Comparison of ENCODE assay signal across 1 cellular context in the genomic region with DNA sequence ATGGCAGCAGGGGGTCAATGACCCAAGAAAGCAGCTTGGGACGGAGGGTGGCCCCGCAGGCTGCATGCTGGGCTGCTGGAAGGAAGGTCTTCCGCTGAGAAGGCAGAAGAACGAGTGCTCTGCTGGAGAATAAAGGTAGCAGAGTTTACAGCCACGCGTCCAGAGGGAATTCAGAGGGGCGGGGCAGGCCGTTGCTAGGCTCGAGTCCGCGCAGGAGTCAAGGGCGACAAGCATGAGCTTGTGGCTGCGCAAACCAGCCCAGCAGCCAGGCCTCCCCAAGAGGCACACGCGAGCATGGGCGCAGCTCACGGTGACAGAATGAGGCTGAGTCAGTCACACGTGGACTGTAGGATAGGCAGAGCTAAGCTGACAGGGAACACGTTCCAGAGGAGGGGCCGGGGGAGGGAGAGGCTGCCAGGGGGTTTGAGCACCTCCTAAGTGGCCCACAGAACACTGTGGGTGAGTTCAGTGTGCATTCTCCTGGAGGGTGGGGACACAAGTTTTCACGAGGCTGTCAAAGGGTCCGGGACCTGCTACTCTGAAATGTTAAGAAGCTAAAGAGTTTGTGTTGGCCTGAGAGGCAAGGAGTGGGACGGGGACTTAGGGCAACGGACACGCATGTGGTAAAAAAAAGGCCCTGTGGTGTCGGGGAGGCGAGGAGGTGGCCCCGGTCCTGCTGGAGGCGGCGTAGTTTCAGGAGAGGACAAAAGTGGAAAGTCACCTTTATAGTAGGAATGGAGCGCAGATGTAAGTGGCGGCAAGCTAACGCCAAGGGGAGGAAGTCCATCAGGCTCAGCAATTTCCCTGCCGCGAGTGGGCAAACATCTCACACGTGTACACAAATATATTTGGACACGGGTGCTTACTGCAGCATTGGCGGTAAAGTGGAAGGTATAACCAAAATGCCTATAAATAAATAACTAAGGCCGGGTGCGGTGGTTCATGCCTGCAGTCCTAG.
TF ChIP-seq lines count a peak whose summit lies in the region.

No MANE protein-coding gene starts in this region.

TF ChIP-seq in HepG2, 621 proteins besides CTCF, POLR2A, EP300 and RAD21 (continued from another document and continues in another):
- TF ChIP-seq, protein P1, sequence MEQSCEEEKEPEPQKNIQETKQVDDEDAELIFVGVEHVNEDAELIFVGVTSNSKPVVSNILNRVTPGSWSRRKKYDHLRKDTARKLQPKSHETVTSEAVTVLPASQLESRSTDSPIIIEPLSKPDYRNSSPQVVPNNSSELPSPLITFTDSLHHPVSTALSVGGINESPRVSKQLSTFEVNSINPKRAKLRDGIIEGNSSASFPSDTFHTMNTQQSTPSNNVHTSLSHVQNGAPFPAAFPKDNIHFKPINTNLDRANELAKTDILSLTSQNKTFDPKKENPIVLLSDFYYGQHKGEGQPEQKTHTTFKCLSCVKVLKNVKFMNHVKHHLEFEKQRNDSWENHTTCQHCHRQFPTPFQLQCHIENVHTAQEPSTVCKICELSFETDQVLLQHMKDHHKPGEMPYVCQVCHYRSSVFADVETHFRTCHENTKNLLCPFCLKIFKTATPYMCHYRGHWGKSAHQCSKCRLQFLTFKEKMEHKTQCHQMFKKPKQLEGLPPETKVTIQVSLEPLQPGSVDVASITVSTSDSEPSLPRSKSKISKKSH (CRISPR knock-in tag; IDR thresholded peaks at IDR 0.05; ENCODE audit: borderline replicate concordance): no peak
- TF ChIP-seq, protein P2, sequence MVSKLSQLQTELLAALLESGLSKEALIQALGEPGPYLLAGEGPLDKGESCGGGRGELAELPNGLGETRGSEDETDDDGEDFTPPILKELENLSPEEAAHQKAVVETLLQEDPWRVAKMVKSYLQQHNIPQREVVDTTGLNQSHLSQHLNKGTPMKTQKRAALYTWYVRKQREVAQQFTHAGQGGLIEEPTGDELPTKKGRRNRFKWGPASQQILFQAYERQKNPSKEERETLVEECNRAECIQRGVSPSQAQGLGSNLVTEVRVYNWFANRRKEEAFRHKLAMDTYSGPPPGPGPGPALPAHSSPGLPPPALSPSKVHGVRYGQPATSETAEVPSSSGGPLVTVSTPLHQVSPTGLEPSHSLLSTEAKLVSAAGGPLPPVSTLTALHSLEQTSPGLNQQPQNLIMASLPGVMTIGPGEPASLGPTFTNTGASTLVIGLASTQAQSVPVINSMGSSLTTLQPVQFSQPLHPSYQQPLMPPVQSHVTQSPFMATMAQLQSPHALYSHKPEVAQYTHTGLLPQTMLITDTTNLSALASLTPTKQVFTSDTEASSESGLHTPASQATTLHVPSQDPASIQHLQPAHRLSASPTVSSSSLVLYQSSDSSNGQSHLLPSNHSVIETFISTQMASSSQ (IDR thresholded peaks at IDR 0.05; ENCODE audit: low read depth): no peak
- TF ChIP-seq, protein P2 (CRISPR knock-in tag; IDR thresholded peaks at IDR 0.05; ENCODE audit: borderline replicate concordance): no peak
- TF ChIP-seq, protein P3, sequence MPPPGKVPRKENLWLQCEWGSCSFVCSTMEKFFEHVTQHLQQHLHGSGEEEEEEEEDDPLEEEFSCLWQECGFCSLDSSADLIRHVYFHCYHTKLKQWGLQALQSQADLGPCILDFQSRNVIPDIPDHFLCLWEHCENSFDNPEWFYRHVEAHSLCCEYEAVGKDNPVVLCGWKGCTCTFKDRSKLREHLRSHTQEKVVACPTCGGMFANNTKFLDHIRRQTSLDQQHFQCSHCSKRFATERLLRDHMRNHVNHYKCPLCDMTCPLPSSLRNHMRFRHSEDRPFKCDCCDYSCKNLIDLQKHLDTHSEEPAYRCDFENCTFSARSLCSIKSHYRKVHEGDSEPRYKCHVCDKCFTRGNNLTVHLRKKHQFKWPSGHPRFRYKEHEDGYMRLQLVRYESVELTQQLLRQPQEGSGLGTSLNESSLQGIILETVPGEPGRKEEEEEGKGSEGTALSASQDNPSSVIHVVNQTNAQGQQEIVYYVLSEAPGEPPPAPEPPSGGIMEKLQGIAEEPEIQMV (CRISPR knock-in tag; IDR thresholded peaks at IDR 0.05; ENCODE audit: low read depth): no peak
- TF ChIP-seq SMC3 (IDR thresholded peaks at IDR 0.05; ENCODE audit: low read length) (no peak), SPEN (CRISPR knock-in tag; IDR thresholded peaks at IDR 0.05; ENCODE audit: low read depth) (peak; percentile 46; the same call in 1 of the 2 replicates), POLR2AphosphoS2 (IDR thresholded peaks at IDR 0.05; ENCODE audit: low read depth, low read length) (no peak), TOPORS (CRISPR knock-in tag; IDR thresholded peaks at IDR 0.05) (no peak), THAP11 (CRISPR knock-in tag; IDR thresholded peaks at IDR 0.05) (no peak), YY1 (IDR thresholded peaks at IDR 0.05; ENCODE audit: insufficient read depth, insufficient replicate concordance, low read depth, low read length) (no peak), ZNF772 (CRISPR knock-in tag; IDR thresholded peaks at IDR 0.05) (no peak), ZSCAN9 (CRISPR knock-in tag; IDR thresholded peaks at IDR 0.05; ENCODE audit: borderline replicate concordance) (no peak), MATR3 (CRISPR knock-in tag; IDR thresholded peaks at IDR 0.05) (no peak), MAF1 (CRISPR knock-in tag; IDR thresholded peaks at IDR 0.05; ENCODE audit: borderline replicate concordance) (no peak), KDM3A (CRISPR knock-in tag; IDR thresholded peaks at IDR 0.05; ENCODE audit: low read depth) (no peak), ZFX (CRISPR knock-in tag; IDR thresholded peaks at IDR 0.05; ENCODE audit: low read depth) (peak; percentile 39; the same call in 1 of the 2 replicates), SETDB1 (CRISPR knock-in tag; IDR thresholded peaks at IDR 0.05; ENCODE audit: borderline replicate concordance) (no peak), MTA3 (CRISPR knock-in tag; IDR thresholded peaks at IDR 0.05) (no peak), ZNF256 (CRISPR knock-in tag; conservative IDR thresholded peaks at IDR 0.05) (no peak), ZNF510 (CRISPR knock-in tag; IDR thresholded peaks at IDR 0.05; ENCODE audit: low read depth) (no peak), FOSL2 (CRISPR knock-in tag; IDR thresholded peaks at IDR 0.05) (peak; percentile 43; the same call in 1 of the 2 replicates), ZNF674 (CRISPR knock-in tag; IDR thresholded peaks at IDR 0.05; ENCODE audit: low read depth) (no peak), ZNF737 (CRISPR knock-in tag; IDR thresholded peaks at IDR 0.05; ENCODE audit: borderline replicate concordance) (no peak), MYC (CRISPR knock-in tag; IDR thresholded peaks at IDR 0.05; ENCODE audit: borderline replicate concordance) (peak; percentile 62; the same call in 1 of the 2 replicates), ZNF879 (CRISPR knock-in tag; IDR thresholded peaks at IDR 0.05) (no peak), ZSCAN29 (CRISPR knock-in tag; conservative IDR thresholded peaks at IDR 0.05) (no peak), SIX1 (CRISPR knock-in tag; IDR thresholded peaks at IDR 0.05; ENCODE audit: borderline replicate concordance) (no peak), ZMYM2 (CRISPR knock-in tag; IDR thresholded peaks at IDR 0.05) (no peak), ZNF251 (CRISPR knock-in tag; IDR thresholded peaks at IDR 0.05) (no peak), ARID2 (CRISPR knock-in tag; IDR thresholded peaks at IDR 0.05; ENCODE audit: borderline replicate concordance) (no peak), ZNF354B (CRISPR knock-in tag; IDR thresholded peaks at IDR 0.05) (no peak), HOXA3 (CRISPR knock-in tag; IDR thresholded peaks at IDR 0.05) (peak; percentile 42), ZNF572 (CRISPR knock-in tag; IDR thresholded peaks at IDR 0.05) (no peak), ZNF234 (CRISPR knock-in tag; conservative IDR thresholded peaks at IDR 0.05) (no peak), NONO (IDR thresholded peaks at IDR 0.05) (no peak), NONO (CRISPR knock-in tag; conservative IDR thresholded peaks at IDR 0.05) (0 out of 2 replicates have a peak, but pooled peaks have one; percentile 31), MTA1 (CRISPR knock-in tag; IDR thresholded peaks at IDR 0.05; ENCODE audit: borderline replicate concordance) (no peak), KLF11 (CRISPR knock-in tag; IDR thresholded peaks at IDR 0.05) (no peak), MED1 (CRISPR knock-in tag; IDR thresholded peaks at IDR 0.05) (no peak), GATAD2A (CRISPR knock-in tag; IDR thresholded peaks at IDR 0.05) (no peak), NCOA1 (CRISPR knock-in tag; IDR thresholded peaks at IDR 0.05) (no peak), MXI1 (IDR thresholded peaks at IDR 0.05; ENCODE audit: borderline replicate concordance, low read depth, low read length) (peak; percentile 83), HOXD1 (CRISPR knock-in tag; IDR thresholded peaks at IDR 0.05) (no peak), TEAD2 (CRISPR knock-in tag; IDR thresholded peaks at IDR 0.05) (no peak), TEAD3 (CRISPR knock-in tag; optimal IDR thresholded peaks at IDR 0.05; ENCODE audit: borderline replicate concordance) (peak; percentile 66), ZNF672 (CRISPR knock-in tag; IDR thresholded peaks at IDR 0.05) (no peak)
- TF ChIP-seq, protein P4, sequence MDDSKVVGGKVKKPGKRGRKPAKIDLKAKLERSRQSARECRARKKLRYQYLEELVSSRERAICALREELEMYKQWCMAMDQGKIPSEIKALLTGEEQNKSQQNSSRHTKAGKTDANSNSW (CRISPR knock-in tag; IDR thresholded peaks at IDR 0.05; ENCODE audit: borderline replicate concordance): no peak
- TF ChIP-seq, protein P5, sequence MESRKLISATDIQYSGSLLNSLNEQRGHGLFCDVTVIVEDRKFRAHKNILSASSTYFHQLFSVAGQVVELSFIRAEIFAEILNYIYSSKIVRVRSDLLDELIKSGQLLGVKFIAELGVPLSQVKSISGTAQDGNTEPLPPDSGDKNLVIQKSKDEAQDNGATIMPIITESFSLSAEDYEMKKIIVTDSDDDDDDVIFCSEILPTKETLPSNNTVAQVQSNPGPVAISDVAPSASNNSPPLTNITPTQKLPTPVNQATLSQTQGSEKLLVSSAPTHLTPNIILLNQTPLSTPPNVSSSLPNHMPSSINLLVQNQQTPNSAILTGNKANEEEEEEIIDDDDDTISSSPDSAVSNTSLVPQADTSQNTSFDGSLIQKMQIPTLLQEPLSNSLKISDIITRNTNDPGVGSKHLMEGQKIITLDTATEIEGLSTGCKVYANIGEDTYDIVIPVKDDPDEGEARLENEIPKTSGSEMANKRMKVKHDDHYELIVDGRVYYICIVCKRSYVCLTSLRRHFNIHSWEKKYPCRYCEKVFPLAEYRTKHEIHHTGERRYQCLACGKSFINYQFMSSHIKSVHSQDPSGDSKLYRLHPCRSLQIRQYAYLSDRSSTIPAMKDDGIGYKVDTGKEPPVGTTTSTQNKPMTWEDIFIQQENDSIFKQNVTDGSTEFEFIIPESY (CRISPR knock-in tag; IDR thresholded peaks at IDR 0.05): peak; percentile 66; the same call in 1 of the 2 replicates
- TF ChIP-seq, protein P6, sequence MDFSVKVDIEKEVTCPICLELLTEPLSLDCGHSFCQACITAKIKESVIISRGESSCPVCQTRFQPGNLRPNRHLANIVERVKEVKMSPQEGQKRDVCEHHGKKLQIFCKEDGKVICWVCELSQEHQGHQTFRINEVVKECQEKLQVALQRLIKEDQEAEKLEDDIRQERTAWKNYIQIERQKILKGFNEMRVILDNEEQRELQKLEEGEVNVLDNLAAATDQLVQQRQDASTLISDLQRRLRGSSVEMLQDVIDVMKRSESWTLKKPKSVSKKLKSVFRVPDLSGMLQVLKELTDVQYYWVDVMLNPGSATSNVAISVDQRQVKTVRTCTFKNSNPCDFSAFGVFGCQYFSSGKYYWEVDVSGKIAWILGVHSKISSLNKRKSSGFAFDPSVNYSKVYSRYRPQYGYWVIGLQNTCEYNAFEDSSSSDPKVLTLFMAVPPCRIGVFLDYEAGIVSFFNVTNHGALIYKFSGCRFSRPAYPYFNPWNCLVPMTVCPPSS (IDR thresholded peaks at IDR 0.05): no peak
- TF ChIP-seq, protein P7, sequence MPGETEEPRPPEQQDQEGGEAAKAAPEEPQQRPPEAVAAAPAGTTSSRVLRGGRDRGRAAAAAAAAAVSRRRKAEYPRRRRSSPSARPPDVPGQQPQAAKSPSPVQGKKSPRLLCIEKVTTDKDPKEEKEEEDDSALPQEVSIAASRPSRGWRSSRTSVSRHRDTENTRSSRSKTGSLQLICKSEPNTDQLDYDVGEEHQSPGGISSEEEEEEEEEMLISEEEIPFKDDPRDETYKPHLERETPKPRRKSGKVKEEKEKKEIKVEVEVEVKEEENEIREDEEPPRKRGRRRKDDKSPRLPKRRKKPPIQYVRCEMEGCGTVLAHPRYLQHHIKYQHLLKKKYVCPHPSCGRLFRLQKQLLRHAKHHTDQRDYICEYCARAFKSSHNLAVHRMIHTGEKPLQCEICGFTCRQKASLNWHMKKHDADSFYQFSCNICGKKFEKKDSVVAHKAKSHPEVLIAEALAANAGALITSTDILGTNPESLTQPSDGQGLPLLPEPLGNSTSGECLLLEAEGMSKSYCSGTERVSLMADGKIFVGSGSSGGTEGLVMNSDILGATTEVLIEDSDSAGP (CRISPR knock-in tag; IDR thresholded peaks at IDR 0.05; ENCODE audit: borderline replicate concordance): peak; percentile 51; the same call in 1 of the 2 replicates
- TF ChIP-seq, protein P8, sequence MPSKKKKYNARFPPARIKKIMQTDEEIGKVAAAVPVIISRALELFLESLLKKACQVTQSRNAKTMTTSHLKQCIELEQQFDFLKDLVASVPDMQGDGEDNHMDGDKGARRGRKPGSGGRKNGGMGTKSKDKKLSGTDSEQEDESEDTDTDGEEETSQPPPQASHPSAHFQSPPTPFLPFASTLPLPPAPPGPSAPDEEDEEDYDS (CRISPR knock-in tag; IDR thresholded peaks at IDR 0.05): no peak
- TF ChIP-seq, protein P9, sequence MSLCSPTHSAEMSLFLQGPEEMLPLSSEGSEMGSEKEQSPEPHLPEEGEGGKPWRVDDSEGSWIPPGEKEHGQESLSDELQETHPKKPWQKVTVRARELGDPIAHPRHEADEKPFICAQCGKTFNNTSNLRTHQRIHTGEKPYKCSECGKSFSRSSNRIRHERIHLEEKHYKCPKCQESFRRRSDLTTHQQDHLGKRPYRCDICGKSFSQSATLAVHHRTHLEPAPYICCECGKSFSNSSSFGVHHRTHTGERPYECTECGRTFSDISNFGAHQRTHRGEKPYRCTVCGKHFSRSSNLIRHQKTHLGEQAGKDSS (CRISPR knock-in tag; IDR thresholded peaks at IDR 0.05; ENCODE audit: borderline replicate concordance, low read depth): no peak
- TF ChIP-seq, protein P10, sequence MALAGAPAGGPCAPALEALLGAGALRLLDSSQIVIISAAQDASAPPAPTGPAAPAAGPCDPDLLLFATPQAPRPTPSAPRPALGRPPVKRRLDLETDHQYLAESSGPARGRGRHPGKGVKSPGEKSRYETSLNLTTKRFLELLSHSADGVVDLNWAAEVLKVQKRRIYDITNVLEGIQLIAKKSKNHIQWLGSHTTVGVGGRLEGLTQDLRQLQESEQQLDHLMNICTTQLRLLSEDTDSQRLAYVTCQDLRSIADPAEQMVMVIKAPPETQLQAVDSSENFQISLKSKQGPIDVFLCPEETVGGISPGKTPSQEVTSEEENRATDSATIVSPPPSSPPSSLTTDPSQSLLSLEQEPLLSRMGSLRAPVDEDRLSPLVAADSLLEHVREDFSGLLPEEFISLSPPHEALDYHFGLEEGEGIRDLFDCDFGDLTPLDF (CRISPR knock-in tag; IDR thresholded peaks at IDR 0.05): no peak
